ENCODE assay signal across 8 cellular contexts in genomic region chr1:63774617-63775417, GRCh38. TPM values are rescaled to one million over a fixed set of nuclear protein-coding genes. Genes with fewer than 3 reads are reported as not detected.
DNase-seq lines count a peak whose midpoint lies in the region; ATAC-seq, FAIRE-seq and TF ChIP-seq lines count a peak whose summit lies in the region.

No MANE protein-coding gene starts in this region.

- H3K27me3 ChIP-seq in CD4-positive, alpha-beta memory T cell (ENCODE audit: insufficient read depth, low read length) = peaks cover 3% of the 10 kb centered on the region
- H3K27me3 ChIP-seq in esophagus muscularis mucosa = peaks cover 0 to 15% (median 0%) of the 10 kb centered on the region in 4 donors
- H3K27me3 ChIP-seq in mononuclear cell (ENCODE audit: insufficient read depth, low read length) = peaks cover 64% of the 10 kb centered on the region

- H3K27ac Mint-ChIP-seq in CD4-positive, alpha-beta memory T cell = no peak overlapping the region
- no peak overlapping the region for H3K27ac Mint-ChIP-seq in T-cell

- H3K27me3 Mint-ChIP-seq in CD4-positive, alpha-beta memory T cell = peaks cover 47 to 49% of the 10 kb centered on the region in 2 donors
- H3K27me3 Mint-ChIP-seq in T-cell = peaks cover 59 to 66% of the 10 kb centered on the region in 2 donors

- DNase-seq in CD4-positive, alpha-beta memory T cell = peak in 1 of 5 donors; percentile 6
- DNase-seq in H54 (ENCODE audit: insufficient read length, low spot score) (peak; percentile 26), T-cell (peak in 2 of 34 experiments; percentile 3 to 4), esophagus muscularis mucosa (ENCODE audit: extremely low spot score) (peak; percentile 92), UCSD-AML1 (lab: John Stamatoyannopoulos, UW; ENCODE audit: unreplicated experiment) (no peak)

- no peaks in the 10 kb centered on the region for H3K9me3 ChIP-seq in CD4-positive, alpha-beta memory T cell (ENCODE audit: control insufficient read depth in 1 of 2, low read length in 2 of 2)
- H3K9me3 ChIP-seq in esophagus muscularis mucosa (no peaks in the 10 kb centered on the region), mononuclear cell (ENCODE audit: low read depth, low read length) (no peaks in the 10 kb centered on the region)

- intact Hi-C loops in CD4-positive, alpha-beta memory T cell (cut with micrococcal nuclease) = no loop called here
- intact Hi-C loops in esophagus muscularis mucosa (cut with DNase I) = loop anchor here (5.0 to 10.0 kb wide), 4 partner anchors 80 to 470 kb away; no protein-coding TSS in a partner anchor

- no peaks in the 10 kb centered on the region for H3K36me3 Mint-ChIP-seq in CD4-positive, alpha-beta memory T cell
- H3K36me3 Mint-ChIP-seq in T-cell = no peaks in the 10 kb centered on the region

- no peak for TF ChIP-seq CTCF in esophagus muscularis mucosa (IDR thresholded peaks at IDR 0.05)

- POLR2A ChIA-PET in CD4-positive, alpha-beta memory T cell (lab: Charles Lee; ENCODE audit: partially characterized antibody) = no interaction called here
- POLR2A ChIA-PET in T-cell (lab: Charles Lee) = no interaction called here

- FAIRE-seq in H54 (lab: Jason Lieb, UNC) = no peak

- TF ChIP-seq EP300 in esophagus muscularis mucosa (IDR thresholded peaks at IDR 0.05) = no peak

- TF ChIP-seq POLR2A in H54 (IDR thresholded peaks at IDR 0.05; ENCODE audit: low read depth, low read length) (no peak), esophagus muscularis mucosa (IDR thresholded peaks at IDR 0.05; ENCODE audit: low read depth) (no peak)

- H3K36me3 ChIP-seq in CD4-positive, alpha-beta memory T cell (ENCODE audit: insufficient read depth, low read length) = no peaks in the 10 kb centered on the region
- H3K36me3 ChIP-seq in esophagus muscularis mucosa (no peaks in the 10 kb centered on the region), urinary bladder (ENCODE audit: insufficient read depth) (no peaks in the 10 kb centered on the region)

- WGBS in esophagus muscularis mucosa = 0% methylated on average over 18 of the region's 72 CpGs
- WGBS in urinary bladder = under 1% methylated on average over 72 of the region's 72 CpGs

- CTCF ChIA-PET in CD4-positive, alpha-beta memory T cell (lab: Charles Lee; ENCODE audit: partially characterized antibody) = interaction anchor here (1.1 kb wide), 1 partner anchor 15 kb away, joined by 3 read pairs; no protein-coding TSS in a partner anchor
- CTCF ChIA-PET in T-cell (lab: Charles Lee) = no interaction called here

- no peak overlapping the region for H3K4me3 ChIP-seq in CD4-positive, alpha-beta memory T cell (ENCODE audit: low read length in 2 of 2)
- H3K4me3 ChIP-seq in esophagus muscularis mucosa (peak overlapping the region; percentile 62 to 83 (median 70)), mononuclear cell (ENCODE audit: low read length) (peak overlapping the region; percentile 12), urinary bladder (ENCODE audit: low read depth, low read length) (peak overlapping the region; percentile 69)

- H3K4me1 Mint-ChIP-seq in CD4-positive, alpha-beta memory T cell = peaks cover 10 to 20% (median 16%) of the 10 kb centered on the region in 4 donors
- peaks cover 16 to 18% (median 17%) of the 10 kb centered on the region in 3 donors for H3K4me1 Mint-ChIP-seq in T-cell

- ATAC-seq in T-cell (replicated peaks in 1 of 4) (peak in 2 of 4 experiments; percentile 16 to 46), HG03378 (IDR thresholded peaks at IDR 0.05; ENCODE audit: unreplicated experiment) (no peak)

- H3K4me3 Mint-ChIP-seq in CD4-positive, alpha-beta memory T cell = peak overlapping the region; percentile 7 to 84 (median 66)
- H3K4me3 Mint-ChIP-seq in T-cell = peak overlapping the region; percentile 61 to 77 (median 75)

- peaks cover 13% of the 10 kb centered on the region for H3K4me1 ChIP-seq in CD4-positive, alpha-beta memory T cell (ENCODE audit: insufficient read depth, low read length)
- H3K4me1 ChIP-seq in esophagus muscularis mucosa = peaks cover 14 to 31% (median 26%) of the 10 kb centered on the region in 4 donors
- H3K4me1 ChIP-seq in mononuclear cell (ENCODE audit: insufficient read depth, low read length) = peaks cover 14% of the 10 kb centered on the region
- peaks cover 3% of the 10 kb centered on the region for H3K4me1 ChIP-seq in urinary bladder (ENCODE audit: insufficient read depth)

- no peak overlapping the region for H3K27ac ChIP-seq in CD4-positive, alpha-beta memory T cell (ENCODE audit: low read depth, low read length)
- H3K27ac ChIP-seq in esophagus muscularis mucosa (replicated peaks in 1 of 4) (peak overlapping the region; percentile 76 to 87 (median 82)), urinary bladder (ENCODE audit: low read depth) (no peak overlapping the region)

- peaks cover 0 to 3% (median 0%) of the 10 kb centered on the region in 8 donors for H3K9me3 Mint-ChIP-seq in CD4-positive, alpha-beta memory T cell
- H3K9me3 Mint-ChIP-seq in T-cell = no peaks in the 10 kb centered on the region

RNA-seq across cellular contexts. Expression of gene ROR1, which starts 1.0 kb away (rescaled TPM):
- total RNA-seq in CD4-positive, alpha-beta memory T cell = not detected
- polyA plus RNA-seq in CD4-positive, alpha-beta memory T cell = not detected
- total RNA-seq in T-cell = 1 to 10 TPM in 1 of 5 donors, under 1 TPM in 3, not detected in 1; 0.15 to 2.0 (median 0.33) TPM
- total RNA-seq in esophagus muscularis mucosa = 1 to 10 TPM; 5.1 to 7.3 (median 6.5) TPM
- 0.10 TPM for total RNA-seq in mononuclear cell
- 33.2 TPM for total RNA-seq in urinary bladder
- 5.9 TPM for polyA plus RNA-seq in urinary bladder

Comparison
In these comparisons a context has a peak if more than half of its experiments do, and no peak if none do; other contexts are left out.
1. H3K27ac ChIP-seq: peak in esophagus muscularis mucosa (4 of 4); none in CD4-positive, alpha-beta memory T cell (single experiment) and urinary bladder (single experiment).
2. H3K4me3 ChIP-seq: peak in esophagus muscularis mucosa (4 of 4), mononuclear cell (single experiment) and urinary bladder (single experiment); none in CD4-positive, alpha-beta memory T cell (0 of 2).